Comparison of ENCODE assay signal across 26 cellular contexts in genomic region chr9:11743356-11743755, GRCh38.
"Had no signal": no experiment of that assay in that cellular context is flagged by ENCODE, and none has a peak within 500 bp of the region (broad histone marks: within the 10 kb centered on the region; RNA-seq: fewer than 3 reads in every experiment).

No MANE protein-coding gene starts in this region.

- H3K9me3 ChIP-seq: testis, thoracic aorta, thyroid gland, tibial artery, tibial nerve, upper lobe of left lung, upper lobe of right lung, uterus, vagina had no signal

- H3K27me3 ChIP-seq: stomach, suprapubic skin, testis, thyroid gland, tibial artery, tibial nerve, transverse colon, upper lobe of left lung, upper lobe of right lung, uterus, vagina had no signal

- H3K4me1 ChIP-seq: stomach, suprapubic skin, testis, thyroid gland, tibial artery, tibial nerve, transverse colon, upper lobe of left lung, upper lobe of right lung, uterus, vagina had no signal

- H3K36me3 ChIP-seq: stomach, suprapubic skin, thoracic aorta, thyroid gland, tibial artery, tibial nerve, transverse colon, upper lobe of left lung, upper lobe of right lung, uterus, vagina had no signal

- H3K27ac ChIP-seq: stomach, suprapubic skin, testis, thoracic aorta, thyroid gland, tibial artery, tibial nerve, transverse colon, upper lobe of left lung, upper lobe of right lung, uterus, vagina had no signal

- ATAC-seq: stimulated activated effector memory CD8-positive, alpha-beta T cell treated with anti-CD3 and anti-CD28 coated beads, Interleukin-12 subunit alpha, Interleukin-12 subunit beta, amount 100 ng/mL, for 72 hours; stimulated activated memory B cell treated with anti-CD40 and anti-IgM and Interleukin-4, amounts not matched to agents 10 μg/mL and 1 μg/mL and 100 μg/mL, for 72 hours; stimulated activated naive B cell treated with anti-CD40 and anti-IgM and Interleukin-4, amounts not matched to agents 10 μg/mL and 1 μg/mL and 100 μg/mL, for 72 hours; stimulated activated naive CD8-positive, alpha-beta T cell treated with anti-CD3 and anti-CD28 coated beads, Interleukin-15, amount 100 ng/mL, for 72 hours; stimulated activated naive CD8-positive, alpha-beta T cell treated with anti-CD3 and anti-CD28 coated beads, Interleukin-15, Interleukin-2, amounts not matched to agents 100 U/mL and 50 U/mL, for 24 hours; upper lobe of right lung had no signal

- H3K4me3 ChIP-seq: stomach, suprapubic skin, testis, thoracic aorta, thyroid gland, tibial artery, tibial nerve, transverse colon, upper lobe of left lung, upper lobe of right lung, uterus, vagina had no signal

- DNase-seq: stimulated activated CD4-positive, alpha-beta T cell treated with anti-CD3 and anti-CD28 coated beads, Interleukin-2, amount 100 ng/mL, for 48 hours; stimulated activated CD4-positive, alpha-beta T cell treated with anti-CD3 and anti-CD28 coated beads, Interleukin-4, amount 100 ng/mL, for 1 hour; stimulated activated CD4-positive, alpha-beta T cell treated with anti-CD3 and anti-CD28 coated beads, Interleukin-4, amount 100 ng/mL, for 24 hours; stimulated activated CD4-positive, alpha-beta T cell treated with anti-CD3 and anti-CD28 coated beads, Interleukin-4, amount 100 ng/mL, for 4 hours; stimulated activated CD8-positive, alpha-beta memory T cell treated with anti-CD3 and anti-CD28 coated beads, Interleukin-4, amount 100 ng/mL, for 48 hours; stimulated activated naive B cell treated with anti-CD40 and anti-IgM and Interleukin-4, amounts not matched to agents 10 μg/mL and 1 μg/mL and 100 μg/mL, for 72 hours; stimulated activated naive CD4-positive, alpha-beta T cell; stimulated activated naive CD4-positive, alpha-beta T cell treated with Interleukin-2 at 50 U/mL for 16 hours; stimulated activated naive CD8-positive, alpha-beta T cell treated with anti-CD3 and anti-CD28 coated beads, Interleukin-15, amount 100 ng/mL, for 72 hours; stimulated activated naive CD8-positive, alpha-beta T cell treated with anti-CD3 and anti-CD28 coated beads, Interleukin-15, Interleukin-2, amounts not matched to agents 100 U/mL and 50 U/mL, for 24 hours; stomach; substantia nigra; testis; thyroid gland; tibial artery; transverse colon; trophoblast cell; upper lobe of left lung; upper lobe of right lung; uterus had no signal
